ENCODE assay signal across 19 cellular contexts in the genomic region with DNA sequence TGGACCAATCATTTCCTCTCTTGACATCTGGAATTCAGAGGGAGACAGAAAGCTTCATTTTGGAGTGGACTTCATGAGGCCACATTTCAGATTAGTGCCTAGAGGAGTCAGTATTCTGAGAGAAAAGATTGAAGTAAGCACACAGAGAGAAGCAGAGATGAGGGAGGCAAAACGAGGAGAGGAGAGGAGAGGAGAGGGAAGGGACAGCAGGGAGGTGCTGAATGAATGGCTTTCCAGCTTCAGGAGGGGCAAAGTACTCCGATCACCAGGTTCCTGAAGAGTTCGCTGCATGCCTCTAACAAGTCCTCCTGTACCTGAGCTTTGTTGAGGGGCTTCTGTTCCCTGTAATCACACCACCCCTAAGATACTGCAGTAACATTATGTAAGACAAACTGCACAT.
"Had no signal": no experiment of that assay in that cellular context is flagged by ENCODE, and none has a peak within 500 bp of the region (broad histone marks: within the 10 kb centered on the region; RNA-seq: fewer than 3 reads in every experiment).

No MANE protein-coding gene starts in this region.

- H3K27ac ChIP-seq: breast epithelium, colonic mucosa, esophagus squamous epithelium, gastrocnemius medialis, heart left ventricle, spleen, upper lobe of right lung had no signal

- H3K4me3 ChIP-seq: breast epithelium, colonic mucosa, esophagus squamous epithelium, gastrocnemius medialis, heart left ventricle, spleen, upper lobe of right lung had no signal

- DNase-seq: activated CD4-positive, alpha-beta T cell treated with anti-CD3 and anti-CD28 coated beads, Interleukin-2, amount 50 U/mL, for 4 hours; activated CD8-positive, alpha-beta memory T cell treated with anti-CD3 and anti-CD28 coated beads for 24 hours; activated CD8-positive, alpha-beta memory T cell treated with anti-CD3 and anti-CD28 coated beads, Interleukin-2, amount 50 U/mL, for 4 hours; activated naive CD4-positive, alpha-beta T cell; activated naive CD8-positive, alpha-beta T cell treated with anti-CD3 and anti-CD28 coated beads for 36 hours; activated T-cell treated with anti-CD3 and anti-CD28 coated beads, Interleukin-2, amount 50 U/mL, for 24 hours; colonic mucosa; esophagus squamous epithelium; gastrocnemius medialis; midbrain; posterior cingulate gyrus; retina; spleen; stimulated activated CD4-positive, alpha-beta T cell treated with anti-CD3 and anti-CD28 coated beads, Interleukin-4, amount 100 ng/mL, for 24 hours; stimulated activated naive CD4-positive, alpha-beta T cell treated with Interleukin-2 at 50 U/mL for 16 hours; T-helper 9 cell; upper lobe of right lung had no signal

- ATAC-seq: gastrocnemius medialis, upper lobe of right lung had no signal

- H3K27me3 ChIP-seq: breast epithelium, colonic mucosa, esophagus squamous epithelium, gastrocnemius medialis, heart left ventricle, spleen, upper lobe of right lung had no signal

- H3K36me3 ChIP-seq: breast epithelium, colonic mucosa, gastrocnemius medialis had no signal

- H3K4me1 ChIP-seq: breast epithelium, colonic mucosa, upper lobe of right lung had no signal

- H3K9me3 ChIP-seq: breast epithelium, colonic mucosa, esophagus squamous epithelium, gastrocnemius medialis, heart left ventricle, spleen, upper lobe of right lung had no signal
